13 cellular contexts compared by ENCODE assay signal in genomic region chr3:156644958-156645357, GRCh38. TPM values are rescaled to one million over a fixed set of nuclear protein-coding genes. Genes with fewer than 3 reads are reported as not detected.
DNase-seq lines count a peak whose midpoint lies in the region; ATAC-seq and TF ChIP-seq lines count a peak whose summit lies in the region.
"Had no signal": no experiment of that assay in that cellular context is flagged by ENCODE, and none has a peak within 500 bp of the region (broad histone marks: within the 10 kb centered on the region; RNA-seq: fewer than 3 reads in every experiment).

No MANE protein-coding gene starts in this region.

- dilution Hi-C loops in IMR-90 (cut with HindIII; ENCODE audit: low sequenced_read_pairs, unreplicated experiment) = no loop called here

- H3K23ac ChIP-seq in IMR-90 (ENCODE audit: low read depth, low read length) = no peak overlapping the region

- H3K4me1 Mint-ChIP-seq in activated CD8-positive, alpha-beta T cell treated with anti-CD3 and anti-CD28 coated beads, Interleukin-2, amount 10 ng/mL, durations not matched to agents 7 days and 5 days (ENCODE audit: low read depth) = peaks cover 35% of the 10 kb centered on the region
- peaks cover 17% of the 10 kb centered on the region for H3K4me1 Mint-ChIP-seq in activated CD8-positive, alpha-beta T cell treated with anti-CD3 and anti-CD28 coated beads for 36 hours (ENCODE audit: low read depth)
- H3K4me1 Mint-ChIP-seq in mesothelial cell of epicardium = peaks cover 36% of the 10 kb centered on the region

- no peak overlapping the region for H2AK5ac ChIP-seq in IMR-90 (ENCODE audit: low read depth, low read length)

- no peak for TF ChIP-seq RAD21 in IMR-90 (IDR thresholded peaks at IDR 0.05; ENCODE audit: low read length)

- H3K4me2 ChIP-seq in IMR-90 (ENCODE audit: low read depth, low read length) = no peak overlapping the region

- peaks cover 8% of the 10 kb centered on the region for H3K27me3 Mint-ChIP-seq in activated CD8-positive, alpha-beta T cell treated with anti-CD3 and anti-CD28 coated beads, Interleukin-2, amount 10 ng/mL, durations not matched to agents 7 days and 5 days (ENCODE audit: low read depth)
- peaks cover 3% of the 10 kb centered on the region for H3K27me3 Mint-ChIP-seq in activated CD8-positive, alpha-beta T cell treated with anti-CD3 and anti-CD28 coated beads for 36 hours
- no peaks in the 10 kb centered on the region for H3K27me3 Mint-ChIP-seq in mesothelial cell of epicardium (ENCODE audit: low read depth)

- H4K91ac ChIP-seq in IMR-90 (ENCODE audit: insufficient read depth, low read depth, low read length) = no peak overlapping the region

- H2AK9ac ChIP-seq in IMR-90 (replicated peaks; ENCODE audit: low read depth, low read length, poor library complexity) = no peak overlapping the region

- no peak overlapping the region for H2AFZ ChIP-seq in IMR-90 (replicated peaks; ENCODE audit: low read length, poor library complexity)

- H3K56ac ChIP-seq in IMR-90 (ENCODE audit: extremely low read depth, insufficient read depth, low read length) = no peak overlapping the region

- no peak overlapping the region for H3K18ac ChIP-seq in IMR-90 (ENCODE audit: low read depth, low read length)

- H3K36me3 ChIP-seq in A673 (ENCODE audit: insufficient read depth, low read length, poor library complexity, severe bottlenecking) (peaks cover 4% of the 10 kb centered on the region), IMR-90 (ENCODE audit: control insufficient read depth, insufficient read depth, low read length) (no peaks in the 10 kb centered on the region)

- H3K27ac ChIP-seq in A673 (ENCODE audit: low read depth, low read length, poor library complexity, severe bottlenecking) = peak overlapping the region; percentile 86
- no peak overlapping the region for H3K27ac ChIP-seq in IMR-90 (ENCODE audit: insufficient read depth, low read length)

- H3K9ac ChIP-seq in IMR-90 (ENCODE audit: low read depth, low read length) = no peak overlapping the region

- no peak for DNase-seq in activated CD8-positive, alpha-beta T cell treated with anti-CD3 and anti-CD28 coated beads, Interleukin-2, amount 10 ng/mL, durations not matched to agents 7 days and 5 days
- no peak for DNase-seq in activated CD8-positive, alpha-beta T cell treated with anti-CD3 and anti-CD28 coated beads for 36 hours
- DNase-seq in A673 (ENCODE audit: low spot score) (no peak), IMR-90 (no peak), mesothelial cell of epicardium (ENCODE audit: low spot score in 2 of 2, unreplicated experiment in 2 of 2) (no peak)
- no peak for DNase-seq in activated CD8-positive, alpha-beta memory T cell treated with anti-CD3 and anti-CD28 coated beads for 24 hours
- DNase-seq: AML-193; Calu3; CD8-positive, alpha-beta T cell; DMS79 treated with DMSO at 0.1 percent for 48 hours; GF-D8; H9 had no signal

- no peak overlapping the region for H2BK20ac ChIP-seq in IMR-90 (ENCODE audit: low read depth, low read length)

- H3K4me3 Mint-ChIP-seq in activated CD8-positive, alpha-beta T cell treated with anti-CD3 and anti-CD28 coated beads, Interleukin-2, amount 10 ng/mL, durations not matched to agents 7 days and 5 days = no peak overlapping the region
- no peak overlapping the region for H3K4me3 Mint-ChIP-seq in activated CD8-positive, alpha-beta T cell treated with anti-CD3 and anti-CD28 coated beads for 36 hours
- H3K4me3 Mint-ChIP-seq in mesothelial cell of epicardium = no peak overlapping the region
- H3K4me3 Mint-ChIP-seq: CD8-positive, alpha-beta T cell; H9 had no signal

- H2BK5ac ChIP-seq in IMR-90 (ENCODE audit: low read depth, low read length, poor library complexity, severe bottlenecking) = no peak overlapping the region

- peak overlapping the region; percentile 25 for H3K27ac Mint-ChIP-seq in activated CD8-positive, alpha-beta T cell treated with anti-CD3 and anti-CD28 coated beads, Interleukin-2, amount 10 ng/mL, durations not matched to agents 7 days and 5 days
- H3K27ac Mint-ChIP-seq in activated CD8-positive, alpha-beta T cell treated with anti-CD3 and anti-CD28 coated beads for 36 hours = no peak overlapping the region
- H3K27ac Mint-ChIP-seq in mesothelial cell of epicardium = peak overlapping the region; percentile 63
- H3K27ac Mint-ChIP-seq: CD8-positive, alpha-beta T cell; H9 had no signal

- H2BK15ac ChIP-seq in IMR-90 (ENCODE audit: low read depth, low read length) = no peak overlapping the region

- TF ChIP-seq CTCF in activated CD8-positive, alpha-beta T cell treated with anti-CD3 and anti-CD28 coated beads for 36 hours (IDR thresholded peaks at IDR 0.05) = no peak
- TF ChIP-seq CTCF in A673 (conservative IDR thresholded peaks at IDR 0.05; ENCODE audit: low read depth, low read length) (no peak), IMR-90 (conservative IDR thresholded peaks at IDR 0.05; ENCODE audit: low read depth, low read length) (no peak), mesothelial cell of epicardium (IDR thresholded peaks at IDR 0.05; ENCODE audit: unreplicated experiment) (no peak)

- no peak overlapping the region for H3K14ac ChIP-seq in IMR-90 (replicated peaks; ENCODE audit: low read depth, low read length)

- H3K9me3 Mint-ChIP-seq in activated CD8-positive, alpha-beta T cell treated with anti-CD3 and anti-CD28 coated beads, Interleukin-2, amount 10 ng/mL, durations not matched to agents 7 days and 5 days (ENCODE audit: insufficient read depth) = peaks cover 14% of the 10 kb centered on the region
- H3K9me3 Mint-ChIP-seq in activated CD8-positive, alpha-beta T cell treated with anti-CD3 and anti-CD28 coated beads for 36 hours = peaks cover 1% of the 10 kb centered on the region
- H3K9me3 Mint-ChIP-seq in mesothelial cell of epicardium = peaks cover 21% of the 10 kb centered on the region
- H3K9me3 Mint-ChIP-seq: CD8-positive, alpha-beta T cell; H9 had no signal

- H3K9me3 ChIP-seq in A673 (ENCODE audit: low read depth, low read length, poor library complexity, severe bottlenecking) = peaks cover 7% of the 10 kb centered on the region
- no peaks in the 10 kb centered on the region for H3K9me3 ChIP-seq in IMR-90 (ENCODE audit: control insufficient read depth, insufficient read depth, low read length)

- peaks cover 7% of the 10 kb centered on the region for H3K9me1 ChIP-seq in IMR-90 (ENCODE audit: insufficient read depth, low read length)

- no peak for ATAC-seq in activated CD8-positive, alpha-beta T cell treated with anti-CD3 and anti-CD28 coated beads, Interleukin-2, amount 10 ng/mL, durations not matched to agents 7 days and 5 days
- ATAC-seq in activated CD8-positive, alpha-beta T cell treated with anti-CD3 and anti-CD28 coated beads for 36 hours = no peak
- ATAC-seq in IMR-90 (ENCODE audit: low read depth) (no peak), GM21360 (IDR thresholded peaks at IDR 0.05; ENCODE audit: unreplicated experiment) (no peak)
- ATAC-seq: CD8-positive, alpha-beta T cell had no signal

- no peaks in the 10 kb centered on the region for H4K20me1 ChIP-seq in IMR-90 (ENCODE audit: insufficient read depth, low read length)

- intact Hi-C loops in activated CD8-positive, alpha-beta T cell treated with anti-CD3 and anti-CD28 coated beads for 36 hours (cut with micrococcal nuclease) = no loop called here
- intact Hi-C loops in A673 (cut with micrococcal nuclease; ENCODE audit: unreplicated experiment) = no loop called here
- intact Hi-C loops in IMR-90 (cut with micrococcal nuclease) = no loop called here

- no peak overlapping the region for H2BK120ac ChIP-seq in IMR-90 (ENCODE audit: low read depth, low read length)

- H4K5ac ChIP-seq in IMR-90 (ENCODE audit: low read depth, low read length) = no peak overlapping the region

- H3K4ac ChIP-seq in IMR-90 (ENCODE audit: low read depth, low read length) = no peak overlapping the region

- no peak overlapping the region for H4K8ac ChIP-seq in IMR-90 (ENCODE audit: low read depth in 2 of 2, low read length in 2 of 2)

- in situ Hi-C loops in IMR-90 (cut with MboI; ENCODE audit: low sequenced_read_pairs) = no loop called here

- no peaks in the 10 kb centered on the region for H3K27me3 ChIP-seq in A673 (replicated peaks; ENCODE audit: insufficient read depth, low read depth, low read length, poor library complexity)
- no peaks in the 10 kb centered on the region for H3K27me3 ChIP-seq in IMR-90 (ENCODE audit: control insufficient read depth, insufficient read depth, low read length)

- H3K79me1 ChIP-seq in IMR-90 (ENCODE audit: low read depth in 1 of 2, low read length in 2 of 2) = no peaks in the 10 kb centered on the region

- CTCF ChIA-PET in activated CD8-positive, alpha-beta T cell treated with anti-CD3 and anti-CD28 coated beads, Interleukin-2, amount 10 ng/mL, durations not matched to agents 7 days and 5 days (lab: Charles Lee) = interaction anchor here (2.4 to 4.5 kb wide), 3 partner anchors 9 to 30 kb away, joined by 5 to 35 read pairs (median 9); partner anchors contain the start of gene TIPARP
- CTCF ChIA-PET in activated CD8-positive, alpha-beta T cell treated with anti-CD3 and anti-CD28 coated beads for 36 hours (lab: Charles Lee) = interaction anchor here (1.2 to 1.6 kb wide), 2 partner anchors 10 to 28 kb away, joined by 4 to 5 read pairs; no protein-coding TSS in a partner anchor
- CTCF ChIA-PET in A673 (lab: Charles Lee) (no interaction called here), IMR-90 (lab: Yijun Ruan, JAX) (interaction anchor here (1.5 kb wide), 1 partner anchor 10 kb away, joined by 3 read pairs; no protein-coding TSS in a partner anchor)

- no peak for TF ChIP-seq POLR2A in IMR-90 (IDR thresholded peaks at IDR 0.05; ENCODE audit: low read depth, low read length)

- no peak overlapping the region for H3K4me3 ChIP-seq in A673 (ENCODE audit: low read depth, low read length, poor library complexity, severe bottlenecking)
- H3K4me3 ChIP-seq in IMR-90 (ENCODE audit: insufficient read depth, low read depth, low read length) = no peak overlapping the region

- H3K4me1 ChIP-seq in A673 (ENCODE audit: insufficient read depth, low read length, poor library complexity, severe bottlenecking) (peaks cover 31% of the 10 kb centered on the region), IMR-90 (ENCODE audit: control insufficient read depth, insufficient read depth, low read length) (peaks cover 7% of the 10 kb centered on the region)

- no TSS peak for BruUV-seq in A673 (replicated peaks; lab: Mats Ljungman, UMichigan)
- BruUV-seq in IMR-90 (replicated peaks; lab: Mats Ljungman, UMichigan) = no TSS peak

- POLR2A ChIA-PET in activated CD8-positive, alpha-beta T cell treated with anti-CD3 and anti-CD28 coated beads, Interleukin-2, amount 10 ng/mL, durations not matched to agents 7 days and 5 days (lab: Charles Lee) = interaction anchor here (0.6 to 2.6 kb wide), 2 partner anchors 20 to 168 kb away, joined by 3 to 10 read pairs; no protein-coding TSS in a partner anchor
- POLR2A ChIA-PET in activated CD8-positive, alpha-beta T cell treated with anti-CD3 and anti-CD28 coated beads for 36 hours (lab: Charles Lee) = interaction anchor here (1.1 kb wide), 1 partner anchor 170 kb away, joined by 3 read pairs; no protein-coding TSS in a partner anchor
- POLR2A ChIA-PET in A673 (lab: Charles Lee; ENCODE audit: low non-redundant PET) = no interaction called here
- POLR2A ChIA-PET in IMR-90 (lab: Charles Lee; ENCODE audit: unreplicated experiment) = no interaction called here

- peaks cover 9% of the 10 kb centered on the region for H3K36me3 Mint-ChIP-seq in activated CD8-positive, alpha-beta T cell treated with anti-CD3 and anti-CD28 coated beads, Interleukin-2, amount 10 ng/mL, durations not matched to agents 7 days and 5 days (ENCODE audit: low read depth)
- H3K36me3 Mint-ChIP-seq in activated CD8-positive, alpha-beta T cell treated with anti-CD3 and anti-CD28 coated beads for 36 hours (ENCODE audit: low read depth) = no peaks in the 10 kb centered on the region
- peaks cover 1% of the 10 kb centered on the region for H3K36me3 Mint-ChIP-seq in mesothelial cell of epicardium
- H3K36me3 Mint-ChIP-seq: CD8-positive, alpha-beta T cell had no signal

RNA-seq across cellular contexts. Expression of gene TIPARP, which starts 29.4 kb away (rescaled TPM):
- 10 to 100 TPM; 34.2 to 36.5 TPM for total RNA-seq in activated CD8-positive, alpha-beta T cell treated with anti-CD3 and anti-CD28 coated beads, Interleukin-2, amount 10 ng/mL, durations not matched to agents 7 days and 5 days
- 10 to 100 TPM; 28.0 to 30.0 TPM for total RNA-seq in activated CD8-positive, alpha-beta T cell treated with anti-CD3 and anti-CD28 coated beads for 36 hours
- total RNA-seq in A673 (2021) (116 TPM in 2 replicates), IMR-90 (2012; rRNA removed) (70.8 and 76.4 TPM in 2 replicates), mesothelial cell of epicardium (25.6 to 28.5 TPM (median 27.2 TPM) in 3 replicates)
- 11.5 and 12.6 TPM in 2 replicates for polyA plus RNA-seq in IMR-90 (2012; rRNA removed)
- polyA plus RNA-seq in IMR-90 (2012; cell fraction: cytosol; rRNA removed) = 3.2 and 3.7 TPM in 2 replicates
- polyA plus RNA-seq in IMR-90 (2012; cell fraction: nucleus; rRNA removed; ENCODE audit: low replicate concordance) = 3.3 and 39.5 TPM in 2 replicates

Comparison
In these comparisons a context has a peak if more than half of its experiments do, and no peak if none do; other contexts are left out.
1. POLR2A ChIA-PET loops: an anchor here in activated CD8-positive, alpha-beta T cell treated with anti-CD3 and anti-CD28 coated beads, Interleukin-2, amount 10 ng/mL, durations not matched to agents 7 days and 5 days (0.6 to 2.6 kb wide) and activated CD8-positive, alpha-beta T cell treated with anti-CD3 and anti-CD28 coated beads for 36 hours (1.1 kb wide); none called in A673 and IMR-90.